ENCODE assay signal across 2 cellular contexts in the genomic region with DNA sequence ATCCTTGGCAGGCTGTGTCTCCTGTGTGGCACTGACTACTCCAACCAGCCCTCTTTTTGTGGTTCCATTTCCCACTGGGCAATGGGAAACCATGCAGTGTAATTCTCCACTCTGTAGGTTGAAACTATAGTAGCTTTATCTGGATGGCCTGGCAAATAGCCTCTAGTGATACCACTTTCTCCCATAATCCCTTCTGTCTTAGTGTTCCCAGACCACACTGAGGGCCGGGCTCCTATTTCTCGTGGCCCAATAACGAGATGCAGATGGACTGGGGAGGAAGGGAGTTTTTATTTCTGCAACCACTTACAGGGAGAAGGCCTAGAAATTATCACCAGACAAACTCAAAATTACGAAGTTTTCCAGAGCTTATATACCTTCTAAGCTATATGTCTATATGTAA.
TF ChIP-seq lines count a peak whose summit lies in the region.

No MANE protein-coding gene starts in this region.

TF ChIP-seq in GM23338, 12 proteins besides CTCF, POLR2A, EP300 and RAD21:
- TF ChIP-seq NANOG (IDR thresholded peaks at IDR 0.05; ENCODE audit: borderline replicate concordance) (no peak), ZNF331 (CRISPR knock-in tag; IDR thresholded peaks at IDR 0.05; ENCODE audit: low read depth) (no peak), ZNF114 (CRISPR knock-in tag; IDR thresholded peaks at IDR 0.05) (no peak), POLR2AphosphoS5 (IDR thresholded peaks at IDR 0.05; ENCODE audit: low read depth) (no peak), REST (IDR thresholded peaks at IDR 0.05; ENCODE audit: unreplicated experiment) (no peak), EZH2phosphoT487 (IDR thresholded peaks at IDR 0.05; ENCODE audit: unreplicated experiment) (no peak), CREB1 (CRISPR knock-in tag; IDR thresholded peaks at IDR 0.05; ENCODE audit: low read depth) (no peak), STAT1 (IDR thresholded peaks at IDR 0.05; ENCODE audit: unreplicated experiment) (no peak), JUNB (IDR thresholded peaks at IDR 0.05; ENCODE audit: unreplicated experiment) (no peak), EZH2 (IDR thresholded peaks at IDR 0.05; ENCODE audit: low read depth, unreplicated experiment) (no peak)
- TF ChIP-seq, protein P1, sequence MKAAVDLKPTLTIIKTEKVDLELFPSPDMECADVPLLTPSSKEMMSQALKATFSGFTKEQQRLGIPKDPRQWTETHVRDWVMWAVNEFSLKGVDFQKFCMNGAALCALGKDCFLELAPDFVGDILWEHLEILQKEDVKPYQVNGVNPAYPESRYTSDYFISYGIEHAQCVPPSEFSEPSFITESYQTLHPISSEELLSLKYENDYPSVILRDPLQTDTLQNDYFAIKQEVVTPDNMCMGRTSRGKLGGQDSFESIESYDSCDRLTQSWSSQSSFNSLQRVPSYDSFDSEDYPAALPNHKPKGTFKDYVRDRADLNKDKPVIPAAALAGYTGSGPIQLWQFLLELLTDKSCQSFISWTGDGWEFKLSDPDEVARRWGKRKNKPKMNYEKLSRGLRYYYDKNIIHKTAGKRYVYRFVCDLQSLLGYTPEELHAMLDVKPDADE (IDR thresholded peaks at IDR 0.05) = no peak
TF ChIP-seq in GM23338: peak in this region for 0.

TF ChIP-seq in H1, 55 proteins besides CTCF, POLR2A, EP300 and RAD21:
- no peak for TF ChIP-seq GABPA (IDR thresholded peaks at IDR 0.05; ENCODE audit: borderline replicate concordance, insufficient read depth, low read length)
- TF ChIP-seq PHF8 (conservative IDR thresholded peaks at IDR 0.05; ENCODE audit: low read depth, low read length) = no peak
- no peak for TF ChIP-seq RNF2 (IDR thresholded peaks at IDR 0.05; ENCODE audit: borderline replicate concordance, low read depth, low read length, missing control alignments, poor library complexity, severe bottlenecking)
- TF ChIP-seq, protein P2, sequence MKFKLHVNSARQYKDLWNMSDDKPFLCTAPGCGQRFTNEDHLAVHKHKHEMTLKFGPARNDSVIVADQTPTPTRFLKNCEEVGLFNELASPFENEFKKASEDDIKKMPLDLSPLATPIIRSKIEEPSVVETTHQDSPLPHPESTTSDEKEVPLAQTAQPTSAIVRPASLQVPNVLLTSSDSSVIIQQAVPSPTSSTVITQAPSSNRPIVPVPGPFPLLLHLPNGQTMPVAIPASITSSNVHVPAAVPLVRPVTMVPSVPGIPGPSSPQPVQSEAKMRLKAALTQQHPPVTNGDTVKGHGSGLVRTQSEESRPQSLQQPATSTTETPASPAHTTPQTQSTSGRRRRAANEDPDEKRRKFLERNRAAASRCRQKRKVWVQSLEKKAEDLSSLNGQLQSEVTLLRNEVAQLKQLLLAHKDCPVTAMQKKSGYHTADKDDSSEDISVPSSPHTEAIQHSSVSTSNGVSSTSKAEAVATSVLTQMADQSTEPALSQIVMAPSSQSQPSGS (IDR thresholded peaks at IDR 0.05; ENCODE audit: low read length) = no peak
- TF ChIP-seq EGR1 (IDR thresholded peaks at IDR 0.05; ENCODE audit: borderline replicate concordance, low read depth, low read length) = no peak
- no peak for TF ChIP-seq SIX5 (IDR thresholded peaks at IDR 0.05; ENCODE audit: low read depth, low read length)
- TF ChIP-seq JUN (IDR thresholded peaks at IDR 0.05; ENCODE audit: low read depth, low read length) = no peak
- TF ChIP-seq NRF1 (IDR thresholded peaks at IDR 0.05; ENCODE audit: low read depth, low read length) = no peak
- no peak for TF ChIP-seq SP1 (IDR thresholded peaks at IDR 0.05; ENCODE audit: low read depth, low read length)
- no peak for TF ChIP-seq SUZ12 (IDR thresholded peaks at IDR 0.05; ENCODE audit: low read length)
- TF ChIP-seq KDM1A (IDR thresholded peaks at IDR 0.05; ENCODE audit: borderline replicate concordance, low read length) = no peak
